ENCODE assay signal across 1 cellular context in the genomic region with DNA sequence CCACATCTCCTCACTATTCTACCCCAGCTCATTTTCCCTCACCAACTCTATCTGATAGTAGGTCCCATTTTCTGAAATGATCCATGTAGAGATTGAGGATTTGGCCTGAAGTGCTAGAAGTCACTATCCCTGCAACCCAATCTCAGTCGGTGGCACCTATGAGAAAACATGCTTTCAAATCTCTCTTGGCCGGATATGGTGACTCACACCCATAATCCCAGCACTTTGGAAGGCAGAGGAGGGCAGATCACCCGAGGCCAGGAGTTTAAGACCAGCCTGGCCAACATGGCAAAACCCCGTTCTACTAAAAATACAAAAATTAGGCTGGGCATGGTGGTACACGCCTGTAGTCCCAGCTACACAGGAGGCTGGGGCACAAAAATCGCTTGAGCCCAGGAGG.
TF ChIP-seq lines count a peak whose summit lies in the region.

No MANE protein-coding gene starts in this region.

TF ChIP-seq in IMR-90, 13 proteins besides CTCF, POLR2A, EP300 and RAD21 (continued from another document):
- TF ChIP-seq USF2 (IDR thresholded peaks at IDR 0.05; ENCODE audit: low read depth, low read length) (no peak), FOS (IDR thresholded peaks at IDR 0.05; ENCODE audit: low read depth, low read length) (no peak)
- TF ChIP-seq, protein P1, sequence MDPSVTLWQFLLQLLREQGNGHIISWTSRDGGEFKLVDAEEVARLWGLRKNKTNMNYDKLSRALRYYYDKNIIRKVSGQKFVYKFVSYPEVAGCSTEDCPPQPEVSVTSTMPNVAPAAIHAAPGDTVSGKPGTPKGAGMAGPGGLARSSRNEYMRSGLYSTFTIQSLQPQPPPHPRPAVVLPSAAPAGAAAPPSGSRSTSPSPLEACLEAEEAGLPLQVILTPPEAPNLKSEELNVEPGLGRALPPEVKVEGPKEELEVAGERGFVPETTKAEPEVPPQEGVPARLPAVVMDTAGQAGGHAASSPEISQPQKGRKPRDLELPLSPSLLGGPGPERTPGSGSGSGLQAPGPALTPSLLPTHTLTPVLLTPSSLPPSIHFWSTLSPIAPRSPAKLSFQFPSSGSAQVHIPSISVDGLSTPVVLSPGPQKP (IDR thresholded peaks at IDR 0.05; ENCODE audit: borderline replicate concordance, low read depth, low read length), result no peak
